ENCODE assay signal across 8 cellular contexts in the genomic region with DNA sequence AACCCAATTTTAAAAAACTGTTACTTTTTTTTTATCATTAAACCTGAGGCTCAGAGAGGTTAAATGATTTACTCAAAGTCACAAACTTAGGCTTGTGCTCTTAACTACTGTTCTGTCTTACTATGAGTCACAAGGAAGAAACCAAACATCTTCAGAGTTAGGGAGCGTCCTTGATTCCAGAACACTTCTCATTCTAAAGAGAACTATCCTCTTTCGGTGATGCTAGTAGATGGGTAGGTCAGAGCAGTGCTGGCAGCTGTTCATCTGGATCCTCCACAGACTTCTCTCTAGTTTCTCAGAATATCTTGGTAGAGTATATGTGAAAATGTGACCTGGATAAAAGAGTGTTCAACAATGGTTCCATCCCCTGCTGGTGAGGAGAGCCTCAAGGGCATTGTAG. TPM values are rescaled to one million over a fixed set of nuclear protein-coding genes. Genes with fewer than 3 reads are reported as not detected.
DNase-seq lines count a peak whose midpoint lies in the region; ATAC-seq, FAIRE-seq and TF ChIP-seq lines count a peak whose summit lies in the region.

No MANE protein-coding gene starts in this region.

- no CpG with 5 or more reads among the region's 2 CpGs for WGBS in mesendoderm (ENCODE audit: extremely low coverage, insufficient coverage, low lambda C conversion rate)

- H3K4me1 ChIP-seq in astrocyte (ENCODE audit: insufficient read depth, low read length) (peaks cover 54% of the 10 kb centered on the region), mesendoderm (ENCODE audit: control insufficient read depth, low read depth, low read length) (peaks cover 9% of the 10 kb centered on the region)

- H3K23ac ChIP-seq in mesendoderm (ENCODE audit: low read length), result no peak overlapping the region

- no peak overlapping the region for H2BK120ac ChIP-seq in mesendoderm (ENCODE audit: low read depth, low read length)

- peaks cover 47% of the 10 kb centered on the region for H3K4me1 Mint-ChIP-seq in astrocyte (ENCODE audit: low read depth, unreplicated experiment)

- H3K36me3 ChIP-seq in astrocyte (ENCODE audit: insufficient read depth, low read length), result no peaks in the 10 kb centered on the region
- no peaks in the 10 kb centered on the region for H3K36me3 ChIP-seq in mesendoderm (ENCODE audit: control insufficient read depth, insufficient read depth, low read length)

- TF ChIP-seq CTCF in astrocyte (IDR thresholded peaks at IDR 0.05; ENCODE audit: insufficient read depth, low read depth, low read length), result no peak

- H3K4me3 Mint-ChIP-seq in astrocyte (ENCODE audit: unreplicated experiment), result peak overlapping the region; percentile 75

- H3K79me2 ChIP-seq in astrocyte (ENCODE audit: insufficient read depth, low read length) (peaks cover 76% of the 10 kb centered on the region), mesendoderm (ENCODE audit: control insufficient read depth, insufficient read depth, low read length) (no peaks in the 10 kb centered on the region)

- no peak overlapping the region for H3K9ac ChIP-seq in astrocyte (ENCODE audit: low read length)
- H3K9ac ChIP-seq in mesendoderm (ENCODE audit: low read length), result no peak overlapping the region

- H3K36me3 Mint-ChIP-seq in astrocyte (ENCODE audit: low read depth, unreplicated experiment), result peaks cover 4% of the 10 kb centered on the region

- no peak overlapping the region for H4K5ac ChIP-seq in mesendoderm (ENCODE audit: low read length)

- H3K27me3 ChIP-seq in astrocyte (ENCODE audit: insufficient read depth, low read length), result no peaks in the 10 kb centered on the region
- no peaks in the 10 kb centered on the region for H3K27me3 ChIP-seq in mesendoderm (ENCODE audit: insufficient read depth, low read length, poor library complexity)

- no peak overlapping the region for H3K18ac ChIP-seq in mesendoderm (ENCODE audit: low read length)

- H2BK15ac ChIP-seq in mesendoderm (replicated peaks; ENCODE audit: low read depth), result no peak overlapping the region

- no peak overlapping the region for H4K8ac ChIP-seq in mesendoderm (ENCODE audit: low read depth, low read length)

- peak overlapping the region; percentile 61 for H3K4me2 ChIP-seq in astrocyte (ENCODE audit: low read length)
- H3K4me2 ChIP-seq in mesendoderm (ENCODE audit: low read length), result no peak overlapping the region

- H3K27ac ChIP-seq in astrocyte (ENCODE audit: low read depth, low read length), result no peak overlapping the region
- no peak overlapping the region for H3K27ac ChIP-seq in mesendoderm (ENCODE audit: low read depth, low read length)

- ATAC-seq in GM18861 (IDR thresholded peaks at IDR 0.05; ENCODE audit: unreplicated experiment) (peak; percentile 35), HG03060 (IDR thresholded peaks at IDR 0.05; ENCODE audit: low read depth, unreplicated experiment) (peak; percentile 26), left lobe of liver (no peak), HG03457 (IDR thresholded peaks at IDR 0.05; ENCODE audit: unreplicated experiment) (no peak)

- H2BK5ac ChIP-seq in mesendoderm (ENCODE audit: low read length), result no peak overlapping the region

- FAIRE-seq in astrocyte (lab: Jason Lieb, UNC), result no peak

- no peak overlapping the region for H2AFZ ChIP-seq in astrocyte (ENCODE audit: low read depth, low read length)

- no peak overlapping the region for H2AK5ac ChIP-seq in mesendoderm (ENCODE audit: low read length)

- DNase-seq in astrocyte (ENCODE audit: low read depth) (peak; percentile 55), myocyte (ENCODE audit: low read depth) (peak; percentile 63), mesendoderm (no peak), left lobe of liver (ENCODE audit: low spot score) (no peak), NCI-H1417 treated with DMSO at 0.1 percent for 48 hours (lab: John Stamatoyannopoulos, UW) (no peak)

- no peak overlapping the region for H3K4ac ChIP-seq in mesendoderm (ENCODE audit: low read depth, low read length)

- H3K9me3 ChIP-seq in astrocyte (ENCODE audit: insufficient read depth, low read depth, low read length), result no peaks in the 10 kb centered on the region

- H3K4me3 ChIP-seq in astrocyte (ENCODE audit: insufficient read depth, low read depth, low read length) (no peak overlapping the region), mesendoderm (ENCODE audit: low read length) (no peak overlapping the region)

- H3K56ac ChIP-seq in mesendoderm (ENCODE audit: low read length), result no peak overlapping the region

- no peaks in the 10 kb centered on the region for H3K79me1 ChIP-seq in mesendoderm (ENCODE audit: low read length)

- H3K27ac Mint-ChIP-seq in astrocyte (ENCODE audit: unreplicated experiment), result peak overlapping the region; percentile 28

- H3K27me3 Mint-ChIP-seq in astrocyte (ENCODE audit: low read depth, unreplicated experiment), result no peaks in the 10 kb centered on the region

- peaks cover 54% of the 10 kb centered on the region for H4K20me1 ChIP-seq in astrocyte (ENCODE audit: insufficient read depth, low read length)

- H3K9me3 Mint-ChIP-seq in astrocyte (ENCODE audit: unreplicated experiment), result no peaks in the 10 kb centered on the region

RNA-seq across cellular contexts. Expression of a gene that starts 3.3 kb away (rescaled TPM):
- total RNA-seq in astrocyte (160 and 166 TPM in 2 replicates), myocyte (275 and 433 TPM in 2 replicates), left lobe of liver (31.6 TPM)
- polyA plus RNA-seq in myocyte (2012), result 142 TPM
- 21.1 TPM for polyA plus RNA-seq in mesendoderm (2013, experiment 1 of 2)
- polyA plus RNA-seq in mesendoderm (2013, experiment 2 of 2), result 21.6 TPM

RNA-seq across cellular contexts. Expression of a gene that starts 7.9 kb away (rescaled TPM):
- total RNA-seq in astrocyte (73.4 and 79.2 TPM in 2 replicates), myocyte (69.4 and 82.5 TPM in 2 replicates), left lobe of liver (20.0 TPM)
- polyA plus RNA-seq in myocyte (2012), result 41.5 TPM
- 54.4 TPM for polyA plus RNA-seq in mesendoderm (2013, experiment 1 of 2)
- polyA plus RNA-seq in mesendoderm (2013, experiment 2 of 2), result 53.9 TPM

RNA-seq across cellular contexts. Expression of a gene that starts 34.4 kb away (rescaled TPM):
- total RNA-seq in astrocyte (0.07 TPM in 1 of 2 replicates, not detected in the other), myocyte (71.3 and 168 TPM in 2 replicates), left lobe of liver (not detected)
- 12.5 TPM for polyA plus RNA-seq in myocyte (2012)
- not detected for polyA plus RNA-seq in mesendoderm (2013, experiment 1 of 2)
- polyA plus RNA-seq in mesendoderm (2013, experiment 2 of 2), result not detected

RNA-seq across cellular contexts. Expression of a gene that starts 35.9 kb away (rescaled TPM):
- total RNA-seq in astrocyte, result 46.0 and 46.8 TPM in 2 replicates
- total RNA-seq in myocyte, result 24.9 and 37.6 TPM in 2 replicates
- 11.2 TPM for polyA plus RNA-seq in myocyte (2012)
- polyA plus RNA-seq in mesendoderm (2013, experiment 1 of 2), result 10.9 TPM
- 11.2 TPM for polyA plus RNA-seq in mesendoderm (2013, experiment 2 of 2)
- 9.2 TPM for total RNA-seq in left lobe of liver

Comparison
In these comparisons a context has a peak if more than half of its experiments do, and no peak if none do; other contexts are left out.
1. ATAC-seq: peak in GM18861 (single experiment) and HG03060 (single experiment); none in left lobe of liver (single experiment) and HG03457 (single experiment).
2. DNase-seq: peak in astrocyte (single experiment) and myocyte (single experiment); none in mesendoderm (single experiment), left lobe of liver (single experiment) and NCI-H1417 treated with DMSO at 0.1 percent for 48 hours (single experiment).
3. RNA of a gene that starts 34.4 kb away (total RNA-seq): 71.3 to 168 TPM in myocyte; 0.07 TPM in astrocyte and not detected in left lobe of liver (single experiment); every median in the first group is over 10 times any median in the second.